Comparison of ENCODE assay signal across 31 cellular contexts in genomic region chr5:121688126-121688525, GRCh38.
"Had no signal": no experiment of that assay in that cellular context is flagged by ENCODE, and none has a peak within 500 bp of the region (broad histone marks: within the 10 kb centered on the region; RNA-seq: fewer than 3 reads in every experiment).

No MANE protein-coding gene starts in this region.

- H3K27me3 Mint-ChIP-seq: activated B cell treated with CpG ODN at 0.5 μM for 24 hours; activated CD8-positive, alpha-beta T cell treated with anti-CD3 and anti-CD28 coated beads for 36 hours; activated naive CD4-positive, alpha-beta T cell treated with anti-CD3 and anti-CD28 coated beads, Interleukin-2, amount 50 U/mL, for 24 hours; activated naive CD8-positive, alpha-beta T cell treated with anti-CD3 and anti-CD28 coated beads for 36 hours; activated naive CD8-positive, alpha-beta T cell treated with anti-CD3 and anti-CD28 coated beads, Interleukin-2, amount 50 U/mL, for 24 hours; T-helper 17 cell had no signal

- FAIRE-seq: colon, frontal cortex had no signal

- H3K4me3 Mint-ChIP-seq: activated B cell treated with CpG ODN at 0.5 μM for 24 hours; activated CD8-positive, alpha-beta T cell treated with anti-CD3 and anti-CD28 coated beads for 36 hours; activated naive CD4-positive, alpha-beta T cell treated with anti-CD3 and anti-CD28 coated beads for 36 hours; activated naive CD4-positive, alpha-beta T cell treated with anti-CD3 and anti-CD28 coated beads, Interleukin-2, amount 50 U/mL, for 24 hours; activated naive CD8-positive, alpha-beta T cell treated with anti-CD3 and anti-CD28 coated beads for 36 hours; activated naive CD8-positive, alpha-beta T cell treated with anti-CD3 and anti-CD28 coated beads, Interleukin-2, amount 50 U/mL, for 24 hours; activated T-cell treated with anti-CD3 and anti-CD28 coated beads, Interleukin-2, amount 50 U/mL, for 4 hours; activated T-helper 1 cell treated with anti-CD3 and anti-CD28 coated beads, Interleukin-12 subunit alpha, Interleukin-12 subunit beta, Interleukin-2, Interleukin-4 antibody, amounts not matched to agents 30 ng/mL and 10 ng/mL and 1 ng/mL, durations not matched to agents 14 hours and 24 hours and 36 hours; endodermal cell; T-helper 17 cell; T-helper 2 cell treated with Interferon-gamma antibody and Interleukin-4, amounts not matched to agents 5 μg/mL and 100 μg/mL, for 36 hours had no signal

- H3K36me3 Mint-ChIP-seq: activated naive CD4-positive, alpha-beta T cell treated with anti-CD3 and anti-CD28 coated beads, Interleukin-2, amount 50 U/mL, for 24 hours; activated naive CD8-positive, alpha-beta T cell treated with anti-CD3 and anti-CD28 coated beads for 36 hours had no signal

- H3K36me3 ChIP-seq: adrenal gland, WERI-Rb-1 had no signal

- H3K4me1 Mint-ChIP-seq: activated B cell treated with CpG ODN at 0.5 μM for 24 hours; activated naive CD4-positive, alpha-beta T cell treated with anti-CD3 and anti-CD28 coated beads, Interleukin-2, amount 50 U/mL, for 24 hours; activated naive CD8-positive, alpha-beta T cell treated with anti-CD3 and anti-CD28 coated beads for 36 hours; activated naive CD8-positive, alpha-beta T cell treated with anti-CD3 and anti-CD28 coated beads, Interleukin-2, amount 50 U/mL, for 24 hours; T-helper 17 cell had no signal

- H3K27ac ChIP-seq: adrenal gland, body of pancreas, WERI-Rb-1 had no signal

- DNase-seq: activated B cell treated with CpG ODN at 0.5 μM for 24 hours; activated CD4-positive, alpha-beta T cell treated with anti-CD3 and anti-CD28 coated beads for 48 hours; activated CD4-positive, alpha-beta T cell treated with anti-CD3 and anti-CD28 coated beads, Interleukin-2, amount 50 U/mL, for 1 hour; activated CD4-positive, alpha-beta T cell treated with anti-CD3 and anti-CD28 coated beads, Interleukin-2, amount 50 U/mL, for 48 hours; activated CD8-positive, alpha-beta memory T cell treated with anti-CD3 and anti-CD28 coated beads for 24 hours; activated CD8-positive, alpha-beta T cell treated with anti-CD3 and anti-CD28 coated beads for 36 hours; activated effector memory CD4-positive, alpha-beta T cell treated with anti-CD3 and anti-CD28 coated beads, Interleukin-2, amount 50 U/mL, for 16 hours; activated naive CD4-positive, alpha-beta T cell treated with anti-CD3 and anti-CD28 coated beads for 36 hours; activated naive CD8-positive, alpha-beta T cell treated with anti-CD3 and anti-CD28 coated beads for 36 hours; activated naive CD8-positive, alpha-beta T cell treated with anti-CD3 and anti-CD28 coated beads, Interleukin-2, amount 50 U/mL, for 24 hours; activated T-cell treated with anti-CD3 and anti-CD28 coated beads, Interleukin-2, amount 50 U/mL, for 4 hours; adrenal gland; amygdala; aorta; body of pancreas; caudate nucleus; effector memory CD4-positive, alpha-beta T cell; endodermal cell; head of caudate nucleus; T-helper 1 cell; T-helper 17 cell; T1000; WERI-Rb-1 had no signal

- H3K27me3 ChIP-seq: adrenal gland, body of pancreas had no signal

- H3K9me3 ChIP-seq: adrenal gland, body of pancreas had no signal

- H3K27ac Mint-ChIP-seq: activated B cell treated with CpG ODN at 0.5 μM for 24 hours; activated CD8-positive, alpha-beta T cell treated with anti-CD3 and anti-CD28 coated beads for 36 hours; activated naive CD4-positive, alpha-beta T cell treated with anti-CD3 and anti-CD28 coated beads for 36 hours; activated naive CD4-positive, alpha-beta T cell treated with anti-CD3 and anti-CD28 coated beads, Interleukin-2, amount 50 U/mL, for 24 hours; activated naive CD8-positive, alpha-beta T cell treated with anti-CD3 and anti-CD28 coated beads for 36 hours; activated naive CD8-positive, alpha-beta T cell treated with anti-CD3 and anti-CD28 coated beads, Interleukin-2, amount 50 U/mL, for 24 hours; activated T-helper 1 cell treated with anti-CD3 and anti-CD28 coated beads, Interleukin-12 subunit alpha, Interleukin-12 subunit beta, Interleukin-2, Interleukin-4 antibody, amounts not matched to agents 30 ng/mL and 10 ng/mL and 1 ng/mL, durations not matched to agents 14 hours and 24 hours and 36 hours; activated T-helper 2 cell treated with anti-CD3 and anti-CD28 coated beads, Interferon-gamma antibody, Interleukin-2, Interleukin-4, amounts not matched to agents 10 μg/mL and 5 μg/mL and 100 μg/mL, durations not matched to agents 14 hours and 24 hours and 36 hours; endodermal cell; T-helper 17 cell; T-helper 2 cell treated with Interferon-gamma antibody and Interleukin-4, amounts not matched to agents 5 μg/mL and 100 μg/mL, for 36 hours had no signal

- H3K4me3 ChIP-seq: adrenal gland, body of pancreas had no signal

- H3K4me1 ChIP-seq: body of pancreas had no signal

- H3K9me3 Mint-ChIP-seq: activated B cell treated with CpG ODN at 0.5 μM for 24 hours; activated T-helper 1 cell treated with anti-CD3 and anti-CD28 coated beads, Interleukin-12 subunit alpha, Interleukin-12 subunit beta, Interleukin-2, Interleukin-4 antibody, amounts not matched to agents 30 ng/mL and 10 ng/mL and 1 ng/mL, durations not matched to agents 14 hours and 24 hours and 36 hours; T-helper 2 cell treated with Interferon-gamma antibody and Interleukin-4, amounts not matched to agents 5 μg/mL and 100 μg/mL, for 36 hours had no signal

- ATAC-seq: activated CD4-positive, CD25-positive, alpha-beta regulatory T cell treated with anti-CD3 and anti-CD28 coated beads, Interleukin-2, amount 50 U/mL, for 24 hours; activated CD8-positive, alpha-beta T cell treated with anti-CD3 and anti-CD28 coated beads for 36 hours; activated naive CD8-positive, alpha-beta T cell treated with anti-CD3 and anti-CD28 coated beads, Interleukin-2, amount 50 U/mL, for 24 hours; activated T-cell treated with anti-CD3 and anti-CD28 coated beads, Interleukin-2, amount 50 U/mL, for 4 hours; body of pancreas; esophagus mucosa; T-helper 17 cell had no signal
